1 cellular context compared by ENCODE assay signal in the genomic region with DNA sequence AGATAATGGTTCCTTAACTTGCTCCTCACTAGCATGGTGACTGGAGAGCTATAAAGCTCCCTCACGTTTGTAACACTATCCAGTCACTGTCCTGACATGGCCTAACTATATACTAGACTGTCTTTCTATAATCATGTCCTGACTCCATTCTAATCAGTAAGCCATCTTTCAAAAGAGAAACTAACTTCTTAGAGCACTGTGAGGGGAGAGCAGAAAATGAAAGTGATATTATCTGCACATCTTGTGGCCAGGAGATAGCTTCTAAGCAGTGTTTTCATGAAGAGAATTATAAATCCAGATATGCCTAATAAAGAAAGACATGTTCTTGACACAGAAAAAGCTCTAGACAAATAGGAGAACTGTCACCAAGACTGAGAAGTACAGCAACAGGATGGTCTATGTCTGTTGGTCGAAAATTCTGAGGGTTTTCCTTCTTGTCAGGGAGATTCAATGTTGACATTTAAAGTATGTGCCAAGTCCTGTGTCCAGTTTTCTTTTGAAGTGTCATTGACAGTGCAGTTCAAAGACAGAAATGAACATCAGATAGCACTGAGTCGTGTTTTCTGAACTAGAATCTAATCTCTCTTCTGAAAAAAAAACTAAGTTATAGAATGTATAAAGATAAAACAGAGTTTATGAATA.
TF ChIP-seq lines count a peak whose summit lies in the region.

No MANE protein-coding gene starts in this region.

TF ChIP-seq in GM12878, 131 proteins besides CTCF, POLR2A, EP300 and RAD21 (continued from another document):
- TF ChIP-seq, protein P1, sequence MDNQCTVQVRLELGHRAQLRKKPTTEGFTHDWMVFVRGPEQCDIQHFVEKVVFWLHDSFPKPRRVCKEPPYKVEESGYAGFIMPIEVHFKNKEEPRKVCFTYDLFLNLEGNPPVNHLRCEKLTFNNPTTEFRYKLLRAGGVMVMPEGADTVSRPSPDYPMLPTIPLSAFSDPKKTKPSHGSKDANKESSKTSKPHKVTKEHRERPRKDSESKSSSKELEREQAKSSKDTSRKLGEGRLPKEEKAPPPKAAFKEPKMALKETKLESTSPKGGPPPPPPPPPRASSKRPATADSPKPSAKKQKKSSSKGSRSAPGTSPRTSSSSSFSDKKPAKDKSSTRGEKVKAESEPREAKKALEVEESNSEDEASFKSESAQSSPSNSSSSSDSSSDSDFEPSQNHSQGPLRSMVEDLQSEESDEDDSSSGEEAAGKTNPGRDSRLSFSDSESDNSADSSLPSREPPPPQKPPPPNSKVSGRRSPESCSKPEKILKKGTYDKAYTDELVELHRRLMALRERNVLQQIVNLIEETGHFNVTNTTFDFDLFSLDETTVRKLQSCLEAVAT (IDR thresholded peaks at IDR 0.05) = 0 out of 2 replicates have a peak, but pooled peaks have one; percentile 33
- TF ChIP-seq SUZ12 (IDR thresholded peaks at IDR 0.05; ENCODE audit: unreplicated experiment) (no peak), RUNX3 (IDR thresholded peaks at IDR 0.05; ENCODE audit: low read length) (peak; percentile 48; the same call in 1 of the 2 replicates), BHLHE40 (IDR thresholded peaks at IDR 0.05; ENCODE audit: borderline replicate concordance in 1 of 2, low read depth in 2 of 2, low read length in 1 of 2) (no peak; a peak in 1 of 4 replicates)
